ENCODE assay signal across 11 cellular contexts in the genomic region with DNA sequence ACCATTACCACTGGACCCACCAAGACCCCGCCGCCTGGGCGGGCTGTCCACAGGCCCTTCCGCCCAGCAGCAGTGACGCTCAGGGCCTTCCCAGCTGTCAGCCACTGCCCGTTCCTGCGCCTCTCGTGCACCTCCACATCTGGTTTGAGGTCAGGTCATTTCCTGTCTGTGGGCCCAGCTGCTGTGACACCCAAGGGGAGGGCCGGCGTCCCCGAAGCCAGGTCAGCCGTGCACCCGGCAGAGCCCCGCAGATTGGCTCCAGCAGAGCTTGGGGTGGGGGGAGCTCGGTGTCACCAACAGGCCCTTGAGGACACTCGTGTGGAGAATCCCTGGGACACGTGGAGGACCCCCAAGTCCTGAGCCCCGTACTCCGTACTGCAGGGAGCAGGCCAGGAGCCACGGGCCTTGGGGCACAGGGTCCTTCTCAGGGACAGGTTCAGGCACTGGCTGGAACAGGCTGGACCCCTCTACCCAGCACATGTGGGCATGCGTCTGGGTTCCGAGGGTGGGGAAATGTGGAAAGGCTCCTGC. TPM values are rescaled to one million over a fixed set of nuclear protein-coding genes. Genes with fewer than 3 reads are reported as not detected.
DNase-seq lines count a peak whose midpoint lies in the region; ATAC-seq and TF ChIP-seq lines count a peak whose summit lies in the region.
"Had no signal": no experiment of that assay in that cellular context is flagged by ENCODE, and none has a peak within 500 bp of the region (broad histone marks: within the 10 kb centered on the region; RNA-seq: fewer than 3 reads in every experiment).

No MANE protein-coding gene starts in this region.

- TF ChIP-seq CTCF in glutamatergic neuron (IDR thresholded peaks at IDR 0.05; ENCODE audit: partially characterized antibody, unreplicated experiment) = no peak

- peaks cover 47% of the 10 kb centered on the region for H3K36me3 Mint-ChIP-seq in stimulated activated effector memory CD8-positive, alpha-beta T cell treated with anti-CD3 and anti-CD28 coated beads, Interleukin-12 subunit alpha, Interleukin-12 subunit beta, amount 100 ng/mL, for 72 hours
- H3K36me3 Mint-ChIP-seq in glutamatergic neuron (ENCODE audit: unreplicated experiment) = no peaks in the 10 kb centered on the region

- DNase-seq in cardiac septum (ENCODE audit: low spot score) = peak; percentile 63
- no peak for DNase-seq in Right ventricle myocardium inferior (ENCODE audit: missing footprints)
- DNase-seq in activated CD8-positive, alpha-beta memory T cell treated with anti-CD3 and anti-CD28 coated beads, Interleukin-2, amount 50 U/mL, for 4 hours = peak; percentile 25
- DNase-seq in stimulated activated effector memory CD8-positive, alpha-beta T cell treated with anti-CD3 and anti-CD28 coated beads, Interleukin-12 subunit alpha, Interleukin-12 subunit beta, amount 100 ng/mL, for 72 hours (ENCODE audit: low spot score in 2 of 2) = no peak
- DNase-seq in HUDEP-2 (lab: John Stamatoyannopoulos, UW; ENCODE audit: unreplicated experiment in 76 of 76) = no peak
- no peak for DNase-seq in glutamatergic neuron
- DNase-seq: activated T-cell treated with anti-CD3 and anti-CD28 coated beads, Interleukin-2, amount 50 U/mL, for 1 hour; cortex of kidney; hippocampal formation; KG1; testis had no signal

- no peaks in the 10 kb centered on the region for H3K9me3 Mint-ChIP-seq in stimulated activated effector memory CD8-positive, alpha-beta T cell treated with anti-CD3 and anti-CD28 coated beads, Interleukin-12 subunit alpha, Interleukin-12 subunit beta, amount 100 ng/mL, for 72 hours
- H3K9me3 Mint-ChIP-seq in glutamatergic neuron (ENCODE audit: unreplicated experiment) = peaks cover 7% of the 10 kb centered on the region

- H3K27me3 Mint-ChIP-seq in glutamatergic neuron (ENCODE audit: unreplicated experiment) = peaks cover 6% of the 10 kb centered on the region

- H3K4me1 Mint-ChIP-seq in stimulated activated effector memory CD8-positive, alpha-beta T cell treated with anti-CD3 and anti-CD28 coated beads, Interleukin-12 subunit alpha, Interleukin-12 subunit beta, amount 100 ng/mL, for 72 hours = peaks cover 35% of the 10 kb centered on the region
- H3K4me1 Mint-ChIP-seq in glutamatergic neuron (ENCODE audit: low read depth, unreplicated experiment) = peaks cover 4% of the 10 kb centered on the region

- no peak for ATAC-seq in Right ventricle myocardium inferior
- peak; percentile 48 for ATAC-seq in stimulated activated effector memory CD8-positive, alpha-beta T cell treated with anti-CD3 and anti-CD28 coated beads, Interleukin-12 subunit alpha, Interleukin-12 subunit beta, amount 100 ng/mL, for 72 hours

- no peak overlapping the region for H3K4me3 Mint-ChIP-seq in stimulated activated effector memory CD8-positive, alpha-beta T cell treated with anti-CD3 and anti-CD28 coated beads, Interleukin-12 subunit alpha, Interleukin-12 subunit beta, amount 100 ng/mL, for 72 hours
- H3K4me3 Mint-ChIP-seq in glutamatergic neuron (ENCODE audit: unreplicated experiment) = no peak overlapping the region

- peak overlapping the region; percentile 40 for H3K27ac Mint-ChIP-seq in stimulated activated effector memory CD8-positive, alpha-beta T cell treated with anti-CD3 and anti-CD28 coated beads, Interleukin-12 subunit alpha, Interleukin-12 subunit beta, amount 100 ng/mL, for 72 hours
- H3K27ac Mint-ChIP-seq in glutamatergic neuron (ENCODE audit: unreplicated experiment) = no peak overlapping the region

- intact Hi-C loops in cardiac septum (cut with DNase I) = no loop called here
- intact Hi-C loops in Right ventricle myocardium inferior (cut with DNase I) = no loop called here

RNA-seq across cellular contexts. Expression of gene SPATA2L, which starts 4.8 kb away (rescaled TPM):
- 4.4 TPM for total RNA-seq in cardiac septum
- 3.4 TPM for total RNA-seq in Right ventricle myocardium inferior
- total RNA-seq in glutamatergic neuron (ENCODE audit: unreplicated experiment) = 18.6 TPM

RNA-seq across cellular contexts. Expression of gene CDK10, which starts 10.2 kb away (rescaled TPM):
- 32.9 TPM for total RNA-seq in cardiac septum
- 21.9 TPM for total RNA-seq in Right ventricle myocardium inferior
- total RNA-seq in glutamatergic neuron (ENCODE audit: unreplicated experiment) = 56.9 TPM

RNA-seq across cellular contexts. Expression of gene VPS9D1, which starts 24.0 kb away (rescaled TPM):
- total RNA-seq in cardiac septum (19.7 TPM), Right ventricle myocardium inferior (11.1 TPM), glutamatergic neuron (ENCODE audit: unreplicated experiment) (19.5 TPM)

RNA-seq across cellular contexts. Expression of gene ZNF276, which starts 24.7 kb away (rescaled TPM):
- total RNA-seq in cardiac septum = 17.5 TPM
- 10.6 TPM for total RNA-seq in Right ventricle myocardium inferior
- 20.8 TPM for total RNA-seq in glutamatergic neuron (ENCODE audit: unreplicated experiment)

RNA-seq across cellular contexts. Expression of gene SPATA33, which starts 39.0 kb away (rescaled TPM):
- 4.3 TPM for total RNA-seq in cardiac septum
- 1.6 TPM for total RNA-seq in Right ventricle myocardium inferior
- 18.0 TPM for total RNA-seq in glutamatergic neuron (ENCODE audit: unreplicated experiment)

Comparison
In these comparisons a context has a peak if more than half of its experiments do, and no peak if none do; other contexts are left out.
1. DNase-seq: peak in cardiac septum (single experiment) and activated CD8-positive, alpha-beta memory T cell treated with anti-CD3 and anti-CD28 coated beads, Interleukin-2, amount 50 U/mL, for 4 hours (single experiment); none in Right ventricle myocardium inferior (single experiment), stimulated activated effector memory CD8-positive, alpha-beta T cell treated with anti-CD3 and anti-CD28 coated beads, Interleukin-12 subunit alpha, Interleukin-12 subunit beta, amount 100 ng/mL, for 72 hours (0 of 2), HUDEP-2 (0 of 76) and glutamatergic neuron (single experiment).